8 cellular contexts compared by ENCODE assay signal in genomic region chr13:52128714-52129700, GRCh38. TPM values are rescaled to one million over a fixed set of nuclear protein-coding genes. Genes with fewer than 3 reads are reported as not detected.
DNase-seq lines count a peak whose midpoint lies in the region; ATAC-seq and TF ChIP-seq lines count a peak whose summit lies in the region.

Gene NEK5, minus strand, starts transcription at chr13:52129073. Its CDS starts 1,591 bp downstream, at chr13:52127482.

- intact Hi-C loops in cardiac septum (cut with DNase I) = loop anchor here (2.0 to 5.0 kb wide), 5 partner anchors 128 to 312 kb away; partner anchors contain the start of gene TMEM272

- TF ChIP-seq POLR2A in upper lobe of left lung (IDR thresholded peaks at IDR 0.05) = no peak

- H3K9ac ChIP-seq in SK-N-SH = peak within 1 kb of the TSS; percentile 22; the same call in 1 of the 2 replicates
- H3K9ac ChIP-seq in parathyroid adenoma = no peak within 1 kb of the TSS

- H4K20me1 ChIP-seq in SK-N-SH (ENCODE audit: insufficient read depth) = no peaks in the 10 kb centered on the region

- H3K4me1 Mint-ChIP-seq in activated naive CD8-positive, alpha-beta T cell treated with anti-CD3 and anti-CD28 coated beads for 36 hours = peaks cover 16% of the 10 kb centered on the region

- no peaks in the 10 kb centered on the region for H3K27me3 ChIP-seq in SK-N-SH (ENCODE audit: insufficient read depth)
- H3K27me3 ChIP-seq in parathyroid adenoma (ENCODE audit: control insufficient read depth, insufficient read depth, low read length) = no peaks in the 10 kb centered on the region
- H3K27me3 ChIP-seq in upper lobe of left lung = no peaks in the 10 kb centered on the region

- TF ChIP-seq EP300 in SK-N-SH (IDR thresholded peaks at IDR 0.05; ENCODE audit: borderline replicate concordance in 1 of 2, low read depth in 1 of 2, low read length in 1 of 2) (no peak), upper lobe of left lung (IDR thresholded peaks at IDR 0.05) (no peak)

- no peaks in the 10 kb centered on the region for H3K9me3 ChIP-seq in SK-N-SH
- H3K9me3 ChIP-seq in parathyroid adenoma (ENCODE audit: control insufficient read depth, low read length) = no peaks in the 10 kb centered on the region
- H3K9me3 ChIP-seq in upper lobe of left lung = no peaks in the 10 kb centered on the region

- H3K4me3 Mint-ChIP-seq in activated naive CD8-positive, alpha-beta T cell treated with anti-CD3 and anti-CD28 coated beads for 36 hours = peak within 1 kb of the TSS; percentile 80

- H3K36me3 Mint-ChIP-seq in activated naive CD8-positive, alpha-beta T cell treated with anti-CD3 and anti-CD28 coated beads for 36 hours = peaks cover 2% of the 10 kb centered on the region

- ATAC-seq in GM21360 (IDR thresholded peaks at IDR 0.05; ENCODE audit: unreplicated experiment) = peak; percentile 70
- ATAC-seq in upper lobe of left lung (ENCODE audit: low FRiP score in 2 of 2) = peak; percentile 89 to 93

- H3K27ac ChIP-seq in SK-N-SH (ENCODE audit: low read depth in 2 of 2, low read length in 1 of 2) = no peak within 1 kb of the TSS
- H3K27ac ChIP-seq in parathyroid adenoma = no peak within 1 kb of the TSS
- H3K27ac ChIP-seq in upper lobe of left lung = peak within 1 kb of the TSS in 1 of 4 donors; percentile 55

- peak; percentile 51 for TF ChIP-seq RAD21 in SK-N-SH (IDR thresholded peaks at IDR 0.05; ENCODE audit: low read length)

- H3K79me2 ChIP-seq in SK-N-SH (ENCODE audit: insufficient read depth) (no peaks in the 10 kb centered on the region), parathyroid adenoma (no peaks in the 10 kb centered on the region)

- no peaks in the 10 kb centered on the region for H3F3A ChIP-seq in SK-N-SH (replicated peaks; ENCODE audit: insufficient read depth)

- POLR2A ChIA-PET in SK-N-SH (lab: Yijun Ruan, JAX) = no interaction called here

- H2AFZ ChIP-seq in SK-N-SH (ENCODE audit: low read depth) (peak within 1 kb of the TSS; percentile 69), parathyroid adenoma (peak within 1 kb of the TSS; percentile 36)

- CTCF ChIA-PET in SK-N-SH (lab: Yijun Ruan, JAX) = interaction anchor here (0.6 to 5.2 kb wide), 39 partner anchors 8 to 982 kb away, joined by 3 to 52 read pairs (median 4); partner anchors contain the start of gene NEK3

- 47% methylated on average over 33 of the region's 71 CpGs for WGBS in SK-N-SH (ENCODE audit: low lambda C conversion rate)
- 14 to 33% methylated on average over 26 to 68 of the region's 71 CpGs for WGBS in upper lobe of left lung, 2 donors

- DNase-seq in DMS114 treated with DMSO at 0.1 percent for 48 hours (lab: John Stamatoyannopoulos, UW; ENCODE audit: unreplicated experiment) (peak; percentile 3), HUDEP-2 (lab: John Stamatoyannopoulos, UW; ENCODE audit: unreplicated experiment in 76 of 76) (peak in 56 of 76 experiments; percentile 3 to 79 (median 47)), SK-N-SH (peak; percentile 90), cardiac septum (ENCODE audit: low spot score) (peak; percentile 88), upper lobe of left lung (peak; percentile 70 to 95)
- peak; percentile 68 for DNase-seq in activated naive CD8-positive, alpha-beta T cell treated with anti-CD3 and anti-CD28 coated beads for 36 hours

- no peak within 1 kb of the TSS for H3K27ac Mint-ChIP-seq in activated naive CD8-positive, alpha-beta T cell treated with anti-CD3 and anti-CD28 coated beads for 36 hours

- TF ChIP-seq CTCF in SK-N-SH (IDR thresholded peaks at IDR 0.05) (peak; percentile 68), parathyroid adenoma (IDR thresholded peaks at IDR 0.05) (peak; percentile 50), upper lobe of left lung (IDR thresholded peaks at IDR 0.05) (peak; percentile 76 to 89 (median 82))

- H3K4me3 ChIP-seq in SK-N-SH (ENCODE audit: low read depth in 2 of 2, low read length in 1 of 2) = peak within 1 kb of the TSS; percentile 71
- peak within 1 kb of the TSS; percentile 59 for H3K4me3 ChIP-seq in parathyroid adenoma (ENCODE audit: low read depth, low read length)
- peak within 1 kb of the TSS; percentile 60 to 91 (median 69) for H3K4me3 ChIP-seq in upper lobe of left lung

- no peaks in the 10 kb centered on the region for H3K9me3 Mint-ChIP-seq in activated naive CD8-positive, alpha-beta T cell treated with anti-CD3 and anti-CD28 coated beads for 36 hours

- peak within 1 kb of the TSS; percentile 79 for H3K4me2 ChIP-seq in SK-N-SH
- peak within 1 kb of the TSS; percentile 85 for H3K4me2 ChIP-seq in parathyroid adenoma (ENCODE audit: low read length)

- H3K27me3 Mint-ChIP-seq in activated naive CD8-positive, alpha-beta T cell treated with anti-CD3 and anti-CD28 coated beads for 36 hours = peaks cover 18% of the 10 kb centered on the region

- peaks cover 23 to 24% of the 10 kb centered on the region in 2 experiments for H3K36me3 ChIP-seq in SK-N-SH (replicated peaks in 1 of 2; ENCODE audit: control insufficient read depth in 1 of 2, insufficient read depth in 2 of 2, low read length in 1 of 2)
- no peaks in the 10 kb centered on the region for H3K36me3 ChIP-seq in parathyroid adenoma (ENCODE audit: control insufficient read depth, insufficient read depth, low read length)
- H3K36me3 ChIP-seq in upper lobe of left lung = peaks cover 7 to 31% (median 12%) of the 10 kb centered on the region in 4 donors

- no peaks in the 10 kb centered on the region for H3K9me2 ChIP-seq in SK-N-SH

- peaks cover 0 to 11% of the 10 kb centered on the region in 2 experiments; a peak in 1 of 4 replicates for H3K4me1 ChIP-seq in SK-N-SH (ENCODE audit: control insufficient read depth in 1 of 2, insufficient read depth in 2 of 2, low read depth in 1 of 2, low read length in 1 of 2)
- H3K4me1 ChIP-seq in parathyroid adenoma = no peaks in the 10 kb centered on the region
- H3K4me1 ChIP-seq in upper lobe of left lung = peaks cover 5 to 22% (median 15%) of the 10 kb centered on the region in 4 donors

TF ChIP-seq in SK-N-SH, 30 proteins besides CTCF, POLR2A, EP300 and RAD21 (continues in another document):
- TF ChIP-seq RCOR1 (IDR thresholded peaks at IDR 0.05; ENCODE audit: low read length) = no peak
- no peak for TF ChIP-seq EZH2phosphoT487 (IDR thresholded peaks at IDR 0.05; ENCODE audit: borderline replicate concordance, low read depth)
- TF ChIP-seq, protein P1, sequence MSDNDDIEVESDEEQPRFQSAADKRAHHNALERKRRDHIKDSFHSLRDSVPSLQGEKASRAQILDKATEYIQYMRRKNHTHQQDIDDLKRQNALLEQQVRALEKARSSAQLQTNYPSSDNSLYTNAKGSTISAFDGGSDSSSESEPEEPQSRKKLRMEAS (IDR thresholded peaks at IDR 0.05; ENCODE audit: low read depth) = peak; percentile 38; the same call in 1 of the 2 replicates
- TF ChIP-seq, protein P2, sequence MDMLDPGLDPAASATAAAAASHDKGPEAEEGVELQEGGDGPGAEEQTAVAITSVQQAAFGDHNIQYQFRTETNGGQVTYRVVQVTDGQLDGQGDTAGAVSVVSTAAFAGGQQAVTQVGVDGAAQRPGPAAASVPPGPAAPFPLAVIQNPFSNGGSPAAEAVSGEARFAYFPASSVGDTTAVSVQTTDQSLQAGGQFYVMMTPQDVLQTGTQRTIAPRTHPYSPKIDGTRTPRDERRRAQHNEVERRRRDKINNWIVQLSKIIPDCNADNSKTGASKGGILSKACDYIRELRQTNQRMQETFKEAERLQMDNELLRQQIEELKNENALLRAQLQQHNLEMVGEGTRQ (IDR thresholded peaks at IDR 0.05; ENCODE audit: borderline replicate concordance, low read depth, low read length) = no peak
- TF ChIP-seq POLR2AphosphoS5 (IDR thresholded peaks at IDR 0.05; ENCODE audit: low read depth, low read length) = no peak
- no peak for TF ChIP-seq CHD2 (IDR thresholded peaks at IDR 0.05; ENCODE audit: low read length, partially characterized antibody)
- no peak for TF ChIP-seq GABPA (IDR thresholded peaks at IDR 0.05; ENCODE audit: low read depth)
- no peak for TF ChIP-seq JUND (IDR thresholded peaks at IDR 0.05)
- no peak for TF ChIP-seq NRF1 (IDR thresholded peaks at IDR 0.05; ENCODE audit: low read depth, low read length)
- no peak for TF ChIP-seq NFIC (IDR thresholded peaks at IDR 0.05; ENCODE audit: borderline replicate concordance)
- TF ChIP-seq FOSL2 (IDR thresholded peaks at IDR 0.05; ENCODE audit: borderline replicate concordance, low read depth) = no peak
- no peak for TF ChIP-seq MEF2A (IDR thresholded peaks at IDR 0.05; ENCODE audit: borderline replicate concordance, low read depth)
- peak; percentile 47 for TF ChIP-seq SMC3 (IDR thresholded peaks at IDR 0.05; ENCODE audit: low read depth, low read length)
- TF ChIP-seq YY1 (IDR thresholded peaks at IDR 0.05; ENCODE audit: low read depth) = no peak
- TF ChIP-seq, protein P3, sequence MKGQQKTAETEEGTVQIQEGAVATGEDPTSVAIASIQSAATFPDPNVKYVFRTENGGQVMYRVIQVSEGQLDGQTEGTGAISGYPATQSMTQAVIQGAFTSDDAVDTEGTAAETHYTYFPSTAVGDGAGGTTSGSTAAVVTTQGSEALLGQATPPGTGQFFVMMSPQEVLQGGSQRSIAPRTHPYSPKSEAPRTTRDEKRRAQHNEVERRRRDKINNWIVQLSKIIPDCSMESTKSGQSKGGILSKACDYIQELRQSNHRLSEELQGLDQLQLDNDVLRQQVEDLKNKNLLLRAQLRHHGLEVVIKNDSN (IDR thresholded peaks at IDR 0.05; ENCODE audit: borderline replicate concordance, low read depth) = no peak
- TF ChIP-seq FOXM1 (IDR thresholded peaks at IDR 0.05; ENCODE audit: low read depth) = no peak
- TF ChIP-seq, protein P4, sequence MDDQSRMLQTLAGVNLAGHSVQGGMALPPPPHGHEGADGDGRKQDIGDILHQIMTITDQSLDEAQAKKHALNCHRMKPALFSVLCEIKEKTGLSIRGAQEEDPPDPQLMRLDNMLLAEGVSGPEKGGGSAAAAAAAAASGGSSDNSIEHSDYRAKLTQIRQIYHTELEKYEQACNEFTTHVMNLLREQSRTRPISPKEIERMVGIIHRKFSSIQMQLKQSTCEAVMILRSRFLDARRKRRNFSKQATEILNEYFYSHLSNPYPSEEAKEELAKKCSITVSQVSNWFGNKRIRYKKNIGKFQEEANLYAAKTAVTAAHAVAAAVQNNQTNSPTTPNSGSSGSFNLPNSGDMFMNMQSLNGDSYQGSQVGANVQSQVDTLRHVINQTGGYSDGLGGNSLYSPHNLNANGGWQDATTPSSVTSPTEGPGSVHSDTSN (IDR thresholded peaks at IDR 0.05) = no peak

RNA-seq across cellular contexts. Expression of gene NEK5, which starts in this region (rescaled TPM):
- polyA plus RNA-seq in SK-N-SH (2012; rRNA removed) = 0.07 and 0.13 TPM in 2 replicates
- polyA plus RNA-seq in SK-N-SH (2012; cell fraction: cytosol; rRNA removed) = 0.13 and 0.14 TPM in 2 replicates
- 0.13 and 0.32 TPM in 2 replicates for polyA plus RNA-seq in SK-N-SH (2012; cell fraction: nucleus; rRNA removed)
- under 1 TPM in 1 of 2 experiments, not detected in 1; 0.10 TPM for total RNA-seq in activated naive CD8-positive, alpha-beta T cell treated with anti-CD3 and anti-CD28 coated beads for 36 hours
- total RNA-seq in cardiac septum = 0.67 TPM
- total RNA-seq in upper lobe of left lung = 10 to 100 TPM in 2 of 6 donors, 1 to 10 TPM in 3, under 1 TPM in 1; 0.23 to 30.2 (median 2.4) TPM

Comparison
In these comparisons a context has a peak if more than half of its experiments do, and no peak if none do; other contexts are left out.
1. Peak in DNase-seq, H3K4me3 ChIP-seq, H3K9ac ChIP-seq and H3K4me2 ChIP-seq in SK-N-SH; RNA of the gene not detected or under 1 TPM.
2. Peak in DNase-seq in activated naive CD8-positive, alpha-beta T cell treated with anti-CD3 and anti-CD28 coated beads for 36 hours; RNA of the gene not detected or under 1 TPM.
3. Peak in DNase-seq in cardiac septum; RNA of the gene not detected or under 1 TPM.
4. DNase-seq: peak in every context shown above with its lines; median percentile 90 in SK-N-SH; 88 in cardiac septum; 82 in upper lobe of left lung; 68 in activated naive CD8-positive, alpha-beta T cell treated with anti-CD3 and anti-CD28 coated beads for 36 hours; 47 in HUDEP-2; 3 in DMS114 treated with DMSO at 0.1 percent for 48 hours.